ENCODE assay signal across 1 cellular context in the genomic region with DNA sequence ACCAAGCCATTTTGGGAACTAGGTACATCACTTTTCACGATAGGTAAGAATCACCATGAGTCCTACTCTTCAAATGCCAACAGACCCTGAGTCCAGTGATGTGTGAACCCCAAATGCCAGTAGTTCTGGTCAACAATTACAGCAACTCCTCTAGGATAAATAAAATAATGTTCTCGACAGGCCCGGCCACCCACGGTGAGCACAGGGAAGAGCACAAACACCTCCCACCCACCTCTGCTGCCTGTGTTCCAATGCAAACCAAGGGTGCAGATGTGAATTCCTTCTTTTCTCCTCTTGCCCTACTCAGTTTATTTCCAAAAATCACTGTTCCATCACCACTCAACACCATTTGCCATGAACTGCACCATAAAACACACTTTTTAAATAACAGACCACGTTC.
A peak's percentile ranks its signal among the peaks of the same experiment; 100 is the strongest.
TF ChIP-seq lines count a peak whose summit lies in the region.

No MANE protein-coding gene starts in this region.

TF ChIP-seq in HEK293, 187 proteins besides CTCF, POLR2A, EP300 and RAD21 (continued from another document):
- TF ChIP-seq AEBP2 (tag by site-specific recombination; IDR thresholded peaks at IDR 0.05; ENCODE audit: borderline replicate concordance) (no peak), ZFHX2 (tag by site-specific recombination; conservative IDR thresholded peaks at IDR 0.05) (peak; percentile 43), ZNF585B (tag by site-specific recombination; IDR thresholded peaks at IDR 0.05) (no peak)
